In the genomic region with DNA sequence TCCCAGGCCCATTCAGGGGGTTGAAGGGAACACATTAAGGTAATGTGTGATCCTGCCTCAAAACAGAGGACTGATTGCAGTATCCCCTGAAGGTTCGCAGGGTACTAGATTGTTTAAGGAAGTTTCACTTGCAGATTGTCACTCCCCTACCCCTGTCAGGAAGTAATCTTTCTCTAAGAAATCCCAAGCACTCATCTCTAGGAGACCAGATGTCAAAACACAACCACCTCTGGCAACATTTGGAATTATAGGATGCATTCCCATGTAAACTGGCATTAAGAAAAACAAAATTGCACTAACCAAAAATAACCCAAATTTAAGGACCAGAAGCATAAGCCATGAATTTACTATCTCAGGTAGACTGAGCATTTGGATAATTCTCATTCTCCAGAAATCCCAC, we compare ENCODE assay signal across 9 cellular contexts. TPM values are rescaled to one million over a fixed set of nuclear protein-coding genes. Genes with fewer than 3 reads are reported as not detected.
DNase-seq lines count a peak whose midpoint lies in the region; ATAC-seq and TF ChIP-seq lines count a peak whose summit lies in the region.
"Had no signal": no experiment of that assay in that cellular context is flagged by ENCODE, and none has a peak within 500 bp of the region (broad histone marks: within the 10 kb centered on the region; RNA-seq: fewer than 3 reads in every experiment).

No MANE protein-coding gene starts in this region.

- intact Hi-C loops in left colon (cut with DNase I, micrococcal nuclease) = loop anchor here in 1 of 2 donors (10.0 kb wide), 1 partner anchor 157 kb away; no protein-coding TSS in a partner anchor

- no peak for ATAC-seq in activated T-helper 17 cell treated with anti-CD3 and anti-CD28 coated beads, Interleukin-2, amount 50 U/mL, for 72 hours (replicated peaks)
- ATAC-seq in left colon = no peak

- no peak for TF ChIP-seq CTCF in AG04449 (IDR thresholded peaks at IDR 0.05; ENCODE audit: insufficient read depth, low read length, missing control alignments)
- TF ChIP-seq CTCF in liver (IDR thresholded peaks at IDR 0.05; ENCODE audit: low read depth, low read length, missing input control) = no peak

- H3K27me3 Mint-ChIP-seq in activated T-helper 17 cell treated with anti-CD3 and anti-CD28 coated beads, Interleukin-2, amount 50 U/mL, for 72 hours = no peaks in the 10 kb centered on the region

- DNase-seq in AG04449 (ENCODE audit: low read depth, low spot score) (no peak), GM23248 (no peak), DMS153 treated with DMSO at 0.1 percent for 48 hours (lab: John Stamatoyannopoulos, UW; ENCODE audit: unreplicated experiment) (no peak), CD1c-positive myeloid dendritic cell (ENCODE audit: extremely low spot score) (no peak), NCI-H1092 (lab: John Stamatoyannopoulos, UW) (no peak), left colon (no peak)
- DNase-seq: NCI-H526 treated with DMSO at 0.1 percent for 48 hours had no signal

- peak overlapping the region; percentile 100 for H3K4me2 ChIP-seq in GM23248 (ENCODE audit: unreplicated experiment)

- H3K9me2 ChIP-seq in GM23248 (ENCODE audit: insufficient read depth) = no peaks in the 10 kb centered on the region

- TF ChIP-seq RAD21 in liver (IDR thresholded peaks at IDR 0.05) = no peak

- H3K9ac ChIP-seq in GM23248 (peak overlapping the region; percentile 83), liver (ENCODE audit: low read depth in 1 of 2, low read length in 2 of 2) (no peak overlapping the region)

- H2AFZ ChIP-seq in GM23248 = no peak overlapping the region

- in situ Hi-C loops in GM23248 (cut with MboI) = no loop called here

- H3K79me2 ChIP-seq in GM23248 (ENCODE audit: insufficient read depth) = peaks cover 32% of the 10 kb centered on the region

- peaks cover 17% of the 10 kb centered on the region for H3K36me3 ChIP-seq in GM23248 (ENCODE audit: low read depth)
- peaks cover 0 to 4% (median 3%) of the 10 kb centered on the region in 4 donors for H3K36me3 ChIP-seq in liver (ENCODE audit: control insufficient read depth in 4 of 4, insufficient read depth in 3 of 4, low read depth in 1 of 4, low read length in 3 of 4)

- no peaks in the 10 kb centered on the region for H3K9me3 ChIP-seq in GM23248 (ENCODE audit: low read depth)
- H3K9me3 ChIP-seq in liver (ENCODE audit: control insufficient read depth in 4 of 4, low read length in 3 of 4) = no peaks in the 10 kb centered on the region

- no peak overlapping the region for H3K27ac ChIP-seq in GM23248
- H3K27ac ChIP-seq in liver (ENCODE audit: low read depth in 1 of 2, low read length in 2 of 2) = no peak overlapping the region

- peaks cover 20% of the 10 kb centered on the region for H3K4me1 Mint-ChIP-seq in activated T-helper 17 cell treated with anti-CD3 and anti-CD28 coated beads, Interleukin-2, amount 50 U/mL, for 72 hours

- H4K20me1 ChIP-seq in GM23248 (ENCODE audit: insufficient read depth) = no peaks in the 10 kb centered on the region

- peaks cover 15% of the 10 kb centered on the region for H3K4me1 ChIP-seq in GM23248 (ENCODE audit: insufficient read depth)
- peaks cover 2 to 13% (median 9%) of the 10 kb centered on the region in 4 donors for H3K4me1 ChIP-seq in liver (ENCODE audit: control insufficient read depth in 4 of 4, insufficient read depth in 4 of 4, low read length in 3 of 4)

- H3K27me3 ChIP-seq in GM23248 (replicated peaks; ENCODE audit: insufficient read depth) = no peaks in the 10 kb centered on the region
- no peaks in the 10 kb centered on the region for H3K27me3 ChIP-seq in liver (ENCODE audit: control insufficient read depth in 4 of 4, insufficient read depth in 4 of 4, low read length in 3 of 4)

- no peaks in the 10 kb centered on the region for H3K9me3 Mint-ChIP-seq in activated T-helper 17 cell treated with anti-CD3 and anti-CD28 coated beads, Interleukin-2, amount 50 U/mL, for 72 hours

- 92 to 94% methylated on average over 1 of the region's 1 CpG for WGBS in GM23248 (ENCODE audit: low coverage in 1 of 2, low lambda C conversion rate in 2 of 2, missing lambda C conversion rate in 2 of 2), 2 experiments
- 68% methylated on average over 1 of the region's 1 CpG for WGBS in liver

- H3K36me3 Mint-ChIP-seq in activated T-helper 17 cell treated with anti-CD3 and anti-CD28 coated beads, Interleukin-2, amount 50 U/mL, for 72 hours (ENCODE audit: low read depth) = peaks cover 47% of the 10 kb centered on the region

- H3K4me3 ChIP-seq in AG04449 (ENCODE audit: low read depth, low read length) (peak overlapping the region; percentile 100), GM23248 (peak overlapping the region; percentile 96), liver (ENCODE audit: low read depth in 1 of 3, low read length in 3 of 3) (no peak overlapping the region)

- peak overlapping the region; percentile 84 for H3K4me3 Mint-ChIP-seq in activated T-helper 17 cell treated with anti-CD3 and anti-CD28 coated beads, Interleukin-2, amount 50 U/mL, for 72 hours

- peaks cover 32% of the 10 kb centered on the region for H3F3A ChIP-seq in GM23248 (ENCODE audit: insufficient read depth)

- CTCF ChIA-PET in AG04449 (lab: Yijun Ruan, JAX) = interaction anchor here (0.9 to 5.3 kb wide), 13 partner anchors 9 to 302 kb away, joined by 3 to 75 read pairs (median 6); a partner anchor contains a TSS

- POLR2A ChIA-PET in AG04449 (lab: Yijun Ruan, JAX) = no interaction called here

- peak overlapping the region; percentile 69 for H3K27ac Mint-ChIP-seq in activated T-helper 17 cell treated with anti-CD3 and anti-CD28 coated beads, Interleukin-2, amount 50 U/mL, for 72 hours

TF ChIP-seq in liver, 16 proteins besides CTCF, POLR2A, EP300 and RAD21:
- TF ChIP-seq NR2F2 (IDR thresholded peaks at IDR 0.05) = peak; percentile 0
- TF ChIP-seq RXRA (IDR thresholded peaks at IDR 0.05) = no peak
- TF ChIP-seq FOXA2 (IDR thresholded peaks at IDR 0.05) = no peak
- TF ChIP-seq HNF4A (conservative IDR thresholded peaks at IDR 0.05) = no peak

RNA-seq across cellular contexts. Expression of a gene that starts 1.6 kb away (rescaled TPM):
- 53.5 and 104 TPM in 2 replicates for total RNA-seq in GM23248 (2014; rRNA removed; shearing (Covaris generic))
- polyA plus RNA-seq in GM23248 (2016; fragmentation: Nextera tagmentation; extraction: Ambion mirVana) (107 and 114 TPM in 2 replicates), liver (10 to 100 TPM; 20.0 to 21.8 TPM)
- total RNA-seq in activated T-helper 17 cell treated with anti-CD3 and anti-CD28 coated beads, Interleukin-2, amount 50 U/mL, for 72 hours = 10 to 100 TPM; 65.8 to 74.7 TPM
- total RNA-seq in liver (10 to 100 TPM; 14.0 to 18.0 TPM), left colon (10 to 100 TPM; 24.7 to 29.9 TPM)

RNA-seq across cellular contexts. Expression of a gene that starts 25.9 kb away (rescaled TPM):
- total RNA-seq in GM23248 (2014; rRNA removed; shearing (Covaris generic)) = 5.8 and 6.4 TPM in 2 replicates
- 0.86 and 1.1 TPM in 2 replicates for polyA plus RNA-seq in GM23248 (2016; fragmentation: Nextera tagmentation; extraction: Ambion mirVana)
- total RNA-seq in activated T-helper 17 cell treated with anti-CD3 and anti-CD28 coated beads, Interleukin-2, amount 50 U/mL, for 72 hours = 1 to 10 TPM in 1 of 2 donors, under 1 TPM in 1; 0.26 to 1.5 TPM
- total RNA-seq in liver = 1 to 10 TPM; 8.6 to 8.9 TPM
- polyA plus RNA-seq in liver = 1 to 10 TPM in 1 of 2 donors, under 1 TPM in 1; 0.68 to 3.0 TPM
- total RNA-seq in left colon = 1 to 10 TPM; 2.8 to 7.6 TPM

Comparison
In these comparisons a context has a peak if more than half of its experiments do, and no peak if none do; other contexts are left out.
1. H3K4me3 ChIP-seq: peak in AG04449 (single experiment) and GM23248 (single experiment); none in liver (0 of 3).